Comparison of ENCODE assay signal across 10 cellular contexts in the genomic region with DNA sequence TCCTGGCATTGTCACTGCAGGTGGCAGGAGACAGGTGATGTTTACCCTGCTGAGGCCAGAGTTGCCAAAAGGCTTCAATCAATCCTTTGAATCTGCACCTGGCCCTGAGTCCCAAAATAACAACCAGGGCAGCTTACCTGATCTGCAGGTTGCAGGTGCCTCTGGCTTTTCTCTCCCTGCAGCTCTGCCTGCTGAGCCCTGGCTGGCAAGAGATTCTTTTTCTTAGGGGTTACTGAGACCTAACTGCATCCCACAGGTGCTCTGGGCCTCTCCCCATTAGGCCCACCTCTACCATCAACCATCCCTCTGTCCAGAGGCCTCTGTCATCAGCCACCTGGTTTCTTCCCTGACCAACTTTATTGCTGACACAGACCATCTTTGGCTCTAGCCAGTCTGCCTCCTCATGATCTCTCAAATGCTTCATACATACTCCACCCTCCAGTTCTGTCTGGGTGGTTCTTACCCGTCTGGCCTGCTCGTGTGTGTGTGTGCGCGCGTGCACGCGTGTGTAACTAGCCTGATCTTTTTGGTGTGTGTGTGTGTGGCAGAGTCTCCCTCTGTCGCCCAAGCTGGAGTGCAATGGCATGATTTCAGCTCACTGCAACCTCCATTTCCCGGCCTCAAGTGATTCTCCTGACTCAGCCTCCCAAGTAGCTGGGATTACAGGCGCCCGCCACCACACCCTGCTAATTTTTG. TPM values are rescaled to one million over a fixed set of nuclear protein-coding genes. Genes with fewer than 3 reads are reported as not detected.
DNase-seq lines count a peak whose midpoint lies in the region; ATAC-seq and TF ChIP-seq lines count a peak whose summit lies in the region.
"Had no signal": no experiment of that assay in that cellular context is flagged by ENCODE, and none has a peak within 500 bp of the region (broad histone marks: within the 10 kb centered on the region; RNA-seq: fewer than 3 reads in every experiment).

No MANE protein-coding gene starts in this region.

- TF ChIP-seq CTCF in MCF 10A (IDR thresholded peaks at IDR 0.05; ENCODE audit: unreplicated experiment) (no peak), mammary epithelial cell (conservative IDR thresholded peaks at IDR 0.05 in 1 of 2, IDR thresholded peaks at IDR 0.05 in 1 of 2; ENCODE audit: extremely low read depth in 1 of 2, insufficient read depth in 1 of 2, low read depth in 1 of 2, low read length in 2 of 2) (no peak), PC-9 (conservative IDR thresholded peaks at IDR 0.05) (no peak), hepatocyte (IDR thresholded peaks at IDR 0.05; ENCODE audit: poor library complexity) (no peak), transverse colon (IDR thresholded peaks at IDR 0.05) (no peak)

- H3K4me3 ChIP-seq in mammary epithelial cell (replicated peaks in 1 of 3; ENCODE audit: insufficient read depth in 1 of 3, low read depth in 2 of 3, low read length in 3 of 3) (no peak overlapping the region), PC-9 (no peak overlapping the region), hepatocyte (no peak overlapping the region), transverse colon (no peak overlapping the region)

- ATAC-seq in HG03342 (IDR thresholded peaks at IDR 0.05; ENCODE audit: unreplicated experiment) = no peak

- peaks cover 88% of the 10 kb centered on the region for H3K79me2 ChIP-seq in mammary epithelial cell (ENCODE audit: insufficient read depth, low read length)
- H3K79me2 ChIP-seq in PC-9 (ENCODE audit: low read depth) = peaks cover 93% of the 10 kb centered on the region
- H3K79me2 ChIP-seq in hepatocyte = peaks cover 88% of the 10 kb centered on the region

- DNase-seq in MCF 10A (ENCODE audit: unreplicated experiment) (no peak), mammary epithelial cell (no peak), PC-9 (no peak), hepatocyte (ENCODE audit: low spot score) (peak; percentile 11), transverse colon (no peak), H4 (ENCODE audit: low spot score) (no peak), medulla oblongata (ENCODE audit: extremely low spot score) (no peak)
- DNase-seq: mesendoderm, SIG-M5 had no signal

- H3K9me3 Mint-ChIP-seq in MCF 10A (ENCODE audit: unreplicated experiment) = no peaks in the 10 kb centered on the region

- no peak overlapping the region for H3K9ac ChIP-seq in mammary epithelial cell (ENCODE audit: insufficient read depth, low read length)

- BruUV-seq in MCF 10A (replicated peaks; lab: Mats Ljungman, UMichigan) = no TSS peak
- no TSS peak for BruUV-seq in mammary epithelial cell (replicated peaks; lab: Mats Ljungman, UMichigan)
- BruUV-seq in PC-9 (replicated peaks; lab: Mats Ljungman, UMichigan) = no TSS peak

- H3K36me3 ChIP-seq in mammary epithelial cell (ENCODE audit: insufficient read depth, low read length) (peaks cover 24% of the 10 kb centered on the region), PC-9 (ENCODE audit: low read depth) (peaks cover 51% of the 10 kb centered on the region), hepatocyte (replicated peaks; ENCODE audit: insufficient read depth, low read depth) (peaks cover 5% of the 10 kb centered on the region), transverse colon (peaks cover 0 to 8% (median 3%) of the 10 kb centered on the region in 4 donors)

- no peaks in the 10 kb centered on the region for H3K9me3 ChIP-seq in mammary epithelial cell (replicated peaks; ENCODE audit: insufficient read depth, low read length)
- H3K9me3 ChIP-seq in PC-9 (ENCODE audit: insufficient read depth, low read depth) = no peaks in the 10 kb centered on the region
- no peaks in the 10 kb centered on the region for H3K9me3 ChIP-seq in hepatocyte (ENCODE audit: low read depth)
- H3K9me3 ChIP-seq in transverse colon = no peaks in the 10 kb centered on the region

- TF ChIP-seq POLR2A in transverse colon (IDR thresholded peaks at IDR 0.05) = no peak

- no peak overlapping the region for H3K4me3 Mint-ChIP-seq in MCF 10A (ENCODE audit: unreplicated experiment)

- H2AFZ ChIP-seq in mammary epithelial cell (ENCODE audit: low read depth, low read length) = no peak overlapping the region
- no peak overlapping the region for H2AFZ ChIP-seq in PC-9
- H2AFZ ChIP-seq in hepatocyte = no peak overlapping the region

- H3K27ac Mint-ChIP-seq in MCF 10A (ENCODE audit: low read depth, unreplicated experiment) = peak overlapping the region; percentile 77

- 94% methylated on average over 8 of the region's 11 CpGs for WGBS in mammary epithelial cell (ENCODE audit: low coverage, missing lambda C conversion rate)
- 92% methylated on average over 11 of the region's 11 CpGs for WGBS in hepatocyte (ENCODE audit: low lambda C conversion rate, missing lambda C conversion rate)
- 77% methylated on average over 11 of the region's 11 CpGs; no CpG with 5 or more reads in 1 of the 2 donors for WGBS in transverse colon (ENCODE audit: low coverage in 1 of 2), 2 donors

- CTCF ChIA-PET in MCF 10A (lab: Yijun Ruan, JAX) = interaction anchor here (0.6 to 21.5 kb wide), 7 partner anchors 10 to 128 kb away, joined by 3 to 429 read pairs (median 3); a partner anchor contains a TSS
- CTCF ChIA-PET in mammary epithelial cell (lab: Charles Lee; ENCODE audit: low non-redundant PET) = no interaction called here
- CTCF ChIA-PET in PC-9 (lab: Charles Lee) = interaction anchor here (0.6 to 1.3 kb wide), 3 partner anchors 14 to 47 kb away, joined by 3 to 5 read pairs (median 4); no protein-coding TSS in a partner anchor

- dilution Hi-C loops in mammary epithelial cell (cut with HindIII; ENCODE audit: low sequenced_read_pairs) = loop anchor here (25.0 kb wide), 1 partner anchor 147 kb away; no protein-coding TSS in a partner anchor

- H3K27ac ChIP-seq in mammary epithelial cell (ENCODE audit: insufficient read depth, low read depth, low read length) (no peak overlapping the region), PC-9 (peak overlapping the region; percentile 95), hepatocyte (peak overlapping the region; percentile 99), transverse colon (peak overlapping the region; percentile 74 to 85 (median 82))

- POLR2A ChIA-PET in MCF 10A (lab: Yijun Ruan, JAX) = interaction anchor here (0.5 to 11.4 kb wide), 8 partner anchors 10 to 104 kb away, joined by 3 to 491 read pairs (median 74); a partner anchor contains a TSS
- POLR2A ChIA-PET in PC-9 (lab: Charles Lee; ENCODE audit: unreplicated experiment) = interaction anchor here (0.5 to 1.2 kb wide), 5 partner anchors 11 to 142 kb away, joined by 3 to 7 read pairs (median 4); no protein-coding TSS in a partner anchor

- peaks cover 73% of the 10 kb centered on the region for H3K4me1 Mint-ChIP-seq in MCF 10A (ENCODE audit: insufficient read depth, unreplicated experiment)

- peaks cover 61% of the 10 kb centered on the region for H3K36me3 Mint-ChIP-seq in MCF 10A (ENCODE audit: insufficient read depth, unreplicated experiment)

- peaks cover 88% of the 10 kb centered on the region for H3K4me1 ChIP-seq in mammary epithelial cell (ENCODE audit: insufficient read depth, low read length)
- peaks cover 95% of the 10 kb centered on the region for H3K4me1 ChIP-seq in PC-9 (replicated peaks; ENCODE audit: insufficient read depth)
- H3K4me1 ChIP-seq in hepatocyte (ENCODE audit: insufficient read depth) = peaks cover 77% of the 10 kb centered on the region
- peaks cover 63 to 77% (median 70%) of the 10 kb centered on the region in 4 donors for H3K4me1 ChIP-seq in transverse colon

- H3K27me3 Mint-ChIP-seq in MCF 10A (ENCODE audit: insufficient read depth, unreplicated experiment) = no peaks in the 10 kb centered on the region

- TF ChIP-seq EP300 in transverse colon (IDR thresholded peaks at IDR 0.05; ENCODE audit: low read depth) = no peak

- in situ Hi-C loops in mammary epithelial cell (cut with MboI; ENCODE audit: low sequenced_read_pairs in 2 of 2) = loop anchor here in 1 of 2 donors (25.0 kb wide), 1 partner anchor 147 kb away; no protein-coding TSS in a partner anchor
- in situ Hi-C loops in transverse colon (cut with MboI; ENCODE audit: low pct_ligation_motif_present in 1 of 4, low pct_unique_long_range_greater_than_20kb in 1 of 4, low sequenced_read_pairs in 3 of 4) = no loop called here

- H3K4me2 ChIP-seq in mammary epithelial cell (ENCODE audit: insufficient read depth, low read depth, low read length) (no peak overlapping the region), PC-9 (peak overlapping the region; percentile 47), hepatocyte (no peak overlapping the region)

- H3K9me2 ChIP-seq in PC-9 (ENCODE audit: insufficient read depth) (no peaks in the 10 kb centered on the region), hepatocyte (replicated peaks; ENCODE audit: insufficient read depth) (no peaks in the 10 kb centered on the region)

- H3K27me3 ChIP-seq in mammary epithelial cell (ENCODE audit: insufficient read depth, low read length) (no peaks in the 10 kb centered on the region), PC-9 (ENCODE audit: insufficient read depth, low read depth) (no peaks in the 10 kb centered on the region), hepatocyte (no peaks in the 10 kb centered on the region), transverse colon (no peaks in the 10 kb centered on the region)

- peaks cover 93% of the 10 kb centered on the region for H3F3A ChIP-seq in PC-9 (ENCODE audit: insufficient read depth, low read depth)

- intact Hi-C loops in MCF 10A (cut with micrococcal nuclease) = no loop called here
- intact Hi-C loops in mammary epithelial cell (cut with micrococcal nuclease) = no loop called here
- intact Hi-C loops in PC-9 (cut with micrococcal nuclease; ENCODE audit: unreplicated experiment) = no loop called here
- intact Hi-C loops in transverse colon (cut with DNase I; ENCODE audit: low total_unique reads) = no loop called here

- H4K20me1 ChIP-seq in mammary epithelial cell (ENCODE audit: insufficient read depth, low read length) (no peaks in the 10 kb centered on the region), PC-9 (ENCODE audit: insufficient read depth) (no peaks in the 10 kb centered on the region), hepatocyte (ENCODE audit: insufficient read depth, poor library complexity, severe bottlenecking) (no peaks in the 10 kb centered on the region)

RNA-seq across cellular contexts. Expression of a gene that starts 13.7 kb away (rescaled TPM):
- 139 and 156 TPM in 2 replicates for total RNA-seq in MCF 10A (2022)
- total RNA-seq in mammary epithelial cell = 100 to 1,000 TPM; 196 to 212 TPM
- 132 TPM for polyA plus RNA-seq in mammary epithelial cell
- 137 TPM for polyA minus RNA-seq in mammary epithelial cell
- total RNA-seq in PC-9 (2021) = 125 and 129 TPM in 2 replicates
- total RNA-seq in hepatocyte = 139 and 145 TPM in 2 replicates
- polyA plus RNA-seq in hepatocyte = 104 and 108 TPM in 2 replicates
- total RNA-seq in transverse colon = 100 to 1,000 TPM in 3 of 4 donors, 10 to 100 TPM in 1; 98.6 to 151 (median 107) TPM
- 34.2 and 42.6 TPM in 2 replicates for total RNA-seq in H4 (2014; rRNA removed; shearing (Covaris generic))

RNA-seq across cellular contexts. Expression of a gene that starts 30.1 kb away (rescaled TPM):
- total RNA-seq in MCF 10A (2022) (45.3 and 79.6 TPM in 2 replicates), mammary epithelial cell (10 to 100 TPM in 1 of 2 donors, 1 to 10 TPM in 1; 9.5 to 74.3 TPM), PC-9 (2021) (140 and 164 TPM in 2 replicates), hepatocyte (22.9 and 23.9 TPM in 2 replicates), transverse colon (10 to 100 TPM in 2 of 4 donors, 1 to 10 TPM in 2; 3.2 to 15.7 (median 7.8) TPM)
- polyA plus RNA-seq in mammary epithelial cell (51.2 TPM), hepatocyte (16.3 and 18.5 TPM in 2 replicates)
- 108 TPM for polyA minus RNA-seq in mammary epithelial cell
- total RNA-seq in H4 (2014; rRNA removed; shearing (Covaris generic)) = 111 and 128 TPM in 2 replicates
